27 cellular contexts compared by ENCODE assay signal in genomic region chr4:188821500-188821899, GRCh38.
"Had no signal": no experiment of that assay in that cellular context is flagged by ENCODE, and none has a peak within 500 bp of the region (broad histone marks: within the 10 kb centered on the region; RNA-seq: fewer than 3 reads in every experiment).

No MANE protein-coding gene starts in this region.

- H3K4me3 Mint-ChIP-seq: activated naive CD4-positive, alpha-beta T cell treated with anti-CD3 and anti-CD28 coated beads for 36 hours; activated naive CD8-positive, alpha-beta T cell treated with anti-CD3 and anti-CD28 coated beads, Interleukin-2, amount 10 ng/mL, durations not matched to agents 7 days and 5 days; activated T-helper 1 cell treated with anti-CD3 and anti-CD28 coated beads, Interleukin-12 subunit alpha, Interleukin-12 subunit beta, Interleukin-2, Interleukin-4 antibody, amounts not matched to agents 30 ng/mL and 10 ng/mL and 1 ng/mL, durations not matched to agents 14 hours and 24 hours and 36 hours; brain; effector memory CD8-positive, alpha-beta T cell; nephron; T-helper 2 cell treated with Interferon-gamma antibody and Interleukin-4, amounts not matched to agents 5 μg/mL and 100 μg/mL, for 36 hours had no signal

- H3K27ac Mint-ChIP-seq: activated naive CD4-positive, alpha-beta T cell treated with anti-CD3 and anti-CD28 coated beads for 36 hours; activated naive CD8-positive, alpha-beta T cell treated with anti-CD3 and anti-CD28 coated beads, Interleukin-2, amount 10 ng/mL, durations not matched to agents 7 days and 5 days; activated T-helper 1 cell treated with anti-CD3 and anti-CD28 coated beads, Interleukin-12 subunit alpha, Interleukin-12 subunit beta, Interleukin-2, Interleukin-4 antibody, amounts not matched to agents 30 ng/mL and 10 ng/mL and 1 ng/mL, durations not matched to agents 14 hours and 24 hours and 36 hours; brain; effector memory CD8-positive, alpha-beta T cell; nephron; progenitor cell of endocrine pancreas; T-helper 2 cell treated with Interferon-gamma antibody and Interleukin-4, amounts not matched to agents 5 μg/mL and 100 μg/mL, for 36 hours had no signal

- H3K4me1 Mint-ChIP-seq: activated naive CD8-positive, alpha-beta T cell treated with anti-CD3 and anti-CD28 coated beads, Interleukin-2, amount 10 ng/mL, durations not matched to agents 7 days and 5 days; brain; nephron had no signal

- H3K9me3 ChIP-seq: ascending aorta, heart left ventricle, neutrophil, ovary, right lobe of liver, tibial nerve had no signal

- H3K27ac ChIP-seq: ascending aorta, cardiac muscle cell, heart left ventricle, neutrophil, ovary, right lobe of liver, tibial nerve had no signal

- H3K27me3 ChIP-seq: ascending aorta, cardiac muscle cell, heart left ventricle, neutrophil, ovary, right lobe of liver, tibial nerve had no signal

- H3K4me3 ChIP-seq: ascending aorta, cardiac muscle cell, heart left ventricle, ovary, right lobe of liver, tibial nerve had no signal

- H3K4me1 ChIP-seq: ascending aorta, heart left ventricle, right lobe of liver, tibial nerve had no signal

- FAIRE-seq: endothelial cell of umbilical vein had no signal

- DNase-seq: activated CD4-positive, alpha-beta T cell treated with anti-CD3 and anti-CD28 coated beads for 4 hours; activated CD4-positive, alpha-beta T cell treated with anti-CD3 and anti-CD28 coated beads, Interleukin-2, amount 50 U/mL, for 48 hours; activated CD8-positive, alpha-beta memory T cell treated with anti-CD3 and anti-CD28 coated beads for 24 hours; activated effector memory CD4-positive, alpha-beta T cell treated with anti-CD3 and anti-CD28 coated beads, Interleukin-2, amount 50 U/mL, for 16 hours; activated naive CD4-positive, alpha-beta T cell treated with anti-CD3 and anti-CD28 coated beads for 36 hours; activated naive CD8-positive, alpha-beta T cell treated with anti-CD3 and anti-CD28 coated beads, Interleukin-2, amount 10 ng/mL, durations not matched to agents 7 days and 5 days; cerebellar nuclear complex; cortex of kidney; effector memory CD8-positive, alpha-beta T cell; foreskin fibroblast; heart left ventricle; islet precursor cell; left ventricle myocardium superior; ovary; right lobe of liver; stimulated activated CD4-positive, alpha-beta T cell treated with anti-CD3 and anti-CD28 coated beads, Interleukin-2, amount 100 ng/mL, for 48 hours; stimulated activated naive CD4-positive, alpha-beta T cell treated with Interleukin-2 at 50 U/mL for 16 hours had no signal

- H3K27me3 Mint-ChIP-seq: activated naive CD8-positive, alpha-beta T cell treated with anti-CD3 and anti-CD28 coated beads, Interleukin-2, amount 10 ng/mL, durations not matched to agents 7 days and 5 days; brain; effector memory CD8-positive, alpha-beta T cell; progenitor cell of endocrine pancreas had no signal

- ATAC-seq: effector memory CD8-positive, alpha-beta T cell; heart left ventricle; left ventricle myocardium superior; right lobe of liver had no signal

- H3K36me3 Mint-ChIP-seq: brain had no signal

- H3K36me3 ChIP-seq: ascending aorta, cardiac muscle cell, heart left ventricle, neutrophil, ovary, right lobe of liver, tibial nerve had no signal

- H3K9me3 Mint-ChIP-seq: brain, nephron had no signal
